ENCODE assay signal across 7 cellular contexts in the genomic region with DNA sequence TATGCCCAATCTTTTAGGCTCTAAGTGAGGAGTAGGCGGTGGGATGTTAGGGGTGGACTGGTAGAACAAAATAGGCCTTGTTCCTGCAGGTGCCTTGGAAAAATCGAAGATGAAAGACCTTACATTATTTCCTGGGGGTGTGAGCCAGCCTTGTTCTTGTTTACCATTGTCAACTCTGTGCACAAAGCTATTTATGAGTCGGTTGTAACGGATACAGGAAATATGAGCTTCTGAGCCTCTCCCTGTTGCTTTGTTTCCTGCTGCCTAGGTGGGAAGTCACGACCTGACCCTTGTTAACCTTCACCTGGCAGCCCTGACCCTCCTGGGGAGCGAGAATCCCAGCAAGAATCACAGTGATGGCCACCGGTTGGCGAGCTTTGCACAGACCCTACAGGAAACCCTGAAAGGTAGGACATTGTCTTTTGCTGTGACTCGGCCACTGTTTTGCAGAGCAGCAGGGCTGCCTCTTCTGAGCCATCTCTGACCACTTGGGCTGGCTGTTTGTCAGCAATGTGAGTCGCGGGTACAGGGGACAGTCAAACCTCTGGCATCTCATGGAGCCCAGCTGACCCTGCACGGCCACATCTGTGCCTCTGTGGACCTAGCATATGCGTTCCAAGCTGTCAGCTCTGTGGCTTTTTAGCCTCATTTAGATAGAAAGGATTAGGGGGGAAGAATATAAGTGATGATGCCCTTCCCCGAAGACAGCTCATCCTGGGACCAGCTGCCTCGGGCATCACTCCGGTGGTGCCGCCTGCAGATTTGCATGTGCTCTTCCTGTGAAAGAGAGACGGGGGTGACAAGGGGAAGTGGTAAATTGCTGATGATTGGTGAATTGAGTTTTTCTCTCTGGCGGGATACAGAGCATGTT.
A peak's percentile ranks its signal among the peaks of the same experiment; 100 is the strongest.
DNase-seq lines count a peak whose midpoint lies in the region; ATAC-seq and TF ChIP-seq lines count a peak whose summit lies in the region.

No MANE protein-coding gene starts in this region.

- H3K27me3 Mint-ChIP-seq in stimulated activated naive CD8-positive, alpha-beta T cell treated with anti-CD3 and anti-CD28 coated beads, Interleukin-15, amount 100 ng/mL, for 72 hours = no peaks in the 10 kb centered on the region

- no peak overlapping the region for H3K4me3 ChIP-seq in RWPE2 (ENCODE audit: severe bottlenecking)

- no peak for TF ChIP-seq CTCF in RWPE2 (IDR thresholded peaks at IDR 0.05; ENCODE audit: poor library complexity, severe bottlenecking)

- peaks cover 13% of the 10 kb centered on the region for H3K4me1 ChIP-seq in RWPE2 (ENCODE audit: insufficient read depth, poor library complexity, severe bottlenecking)

- no peak overlapping the region for H3K27ac ChIP-seq in RWPE2 (ENCODE audit: poor library complexity, severe bottlenecking)

- H3K9me3 Mint-ChIP-seq in stimulated activated naive CD8-positive, alpha-beta T cell treated with anti-CD3 and anti-CD28 coated beads, Interleukin-15, amount 100 ng/mL, for 72 hours = no peaks in the 10 kb centered on the region

- H3K27me3 ChIP-seq in RWPE2 (ENCODE audit: insufficient read depth, poor library complexity, severe bottlenecking) = no peaks in the 10 kb centered on the region

- H3K27ac Mint-ChIP-seq in stimulated activated naive CD8-positive, alpha-beta T cell treated with anti-CD3 and anti-CD28 coated beads, Interleukin-15, amount 100 ng/mL, for 72 hours = peak overlapping the region; percentile 77 to 86

- H3K9me3 ChIP-seq in RWPE2 (ENCODE audit: severe bottlenecking) = no peaks in the 10 kb centered on the region

- DNase-seq in RWPE2 (ENCODE audit: low spot score) (peak; percentile 27), germinal center (ENCODE audit: low spot score) (peak; percentile 72), 8988T (no peak), cerebellar nuclear complex (lab: John Stamatoyannopoulos, UW) (no peak)
- DNase-seq in stimulated activated naive CD8-positive, alpha-beta T cell treated with anti-CD3 and anti-CD28 coated beads, Interleukin-15, amount 100 ng/mL, for 72 hours = peak; percentile 6 to 33

- no peaks in the 10 kb centered on the region for H3K36me3 ChIP-seq in RWPE2 (ENCODE audit: low read depth)

- peaks cover 68% of the 10 kb centered on the region for H3K4me1 Mint-ChIP-seq in stimulated activated naive CD8-positive, alpha-beta T cell treated with anti-CD3 and anti-CD28 coated beads, Interleukin-15, amount 100 ng/mL, for 72 hours

- H3K4me3 Mint-ChIP-seq in stimulated activated naive CD8-positive, alpha-beta T cell treated with anti-CD3 and anti-CD28 coated beads, Interleukin-15, amount 100 ng/mL, for 72 hours = peak overlapping the region; percentile 46 to 72

- ATAC-seq in GM18861 (IDR thresholded peaks at IDR 0.05; ENCODE audit: unreplicated experiment) (peak; percentile 31), HG02943 (IDR thresholded peaks at IDR 0.05; ENCODE audit: low read depth, unreplicated experiment) (peak; percentile 42), RWPE2 (ENCODE audit: low read depth) (peak; percentile 24; the same call in 1 of the 3 replicates)
- ATAC-seq in stimulated activated naive CD8-positive, alpha-beta T cell treated with anti-CD3 and anti-CD28 coated beads, Interleukin-15, amount 100 ng/mL, for 72 hours = peak; percentile 39

Comparison
In these comparisons a context has a peak if more than half of its experiments do, and no peak if none do; other contexts are left out.
1. DNase-seq: peak in RWPE2 (single experiment), germinal center (single experiment) and stimulated activated naive CD8-positive, alpha-beta T cell treated with anti-CD3 and anti-CD28 coated beads, Interleukin-15, amount 100 ng/mL, for 72 hours (2 of 2); none in 8988T (single experiment) and cerebellar nuclear complex (0 of 2).
2. Peak in every context shown above with its lines, with median percentiles within 50 percentile points of each other: ATAC-seq.